35 cellular contexts compared by ENCODE assay signal in genomic region chr18:7028625-7029024, GRCh38.
"Had no signal": no experiment of that assay in that cellular context is flagged by ENCODE, and none has a peak within 500 bp of the region (broad histone marks: within the 10 kb centered on the region; RNA-seq: fewer than 3 reads in every experiment).

No MANE protein-coding gene starts in this region.

- H3K4me3 ChIP-seq: MG63 had no signal

- H3K27ac ChIP-seq: KMS-11 had no signal

- H3K4me2 ChIP-seq: KMS-11 had no signal

- H3K9me3 ChIP-seq: MG63 had no signal

- DNase-seq: Karpas-422, Kasumi-1, KG1, MG63, MM.1S, MV-4-11, NCI-H1048, NCI-H1092, NCI-H1092 treated with DMSO at 0.1 percent for 48 hours, NCI-H1105, NCI-H1105 treated with DMSO at 0.1 percent for 48 hours, NCI-H1417, NCI-H1417 treated with DMSO at 0.1 percent for 48 hours, NCI-H1436, NCI-H1436 treated with DMSO at 0.1 percent for 48 hours, NCI-H146, NCI-H1694, NCI-H1694 treated with DMSO at 0.1 percent for 48 hours, NCI-H187, NCI-H187 treated with DMSO at 0.1 percent for 48 hours, NCI-H1930, NCI-H2029, NCI-H2029 treated with DMSO at 0.1 percent for 48 hours, NCI-H2081, NCI-H2081 treated with DMSO at 0.1 percent for 48 hours, NCI-H2107, NCI-H2171, NCI-H2171 treated with DMSO at 0.1 percent for 48 hours, NCI-H2227 treated with DMSO at 0.1 percent for 48 hours, NCI-H226, NCI-H345, NCI-H446, NCI-H446 treated with DMSO at 0.1 percent for 48 hours, NCI-H510A had no signal

- H3K27me3 ChIP-seq: MG63 had no signal

- H3K36me3 ChIP-seq: MG63 had no signal

- H3K9ac ChIP-seq: KMS-11 had no signal
